Comparison of ENCODE assay signal across 8 cellular contexts in the genomic region with DNA sequence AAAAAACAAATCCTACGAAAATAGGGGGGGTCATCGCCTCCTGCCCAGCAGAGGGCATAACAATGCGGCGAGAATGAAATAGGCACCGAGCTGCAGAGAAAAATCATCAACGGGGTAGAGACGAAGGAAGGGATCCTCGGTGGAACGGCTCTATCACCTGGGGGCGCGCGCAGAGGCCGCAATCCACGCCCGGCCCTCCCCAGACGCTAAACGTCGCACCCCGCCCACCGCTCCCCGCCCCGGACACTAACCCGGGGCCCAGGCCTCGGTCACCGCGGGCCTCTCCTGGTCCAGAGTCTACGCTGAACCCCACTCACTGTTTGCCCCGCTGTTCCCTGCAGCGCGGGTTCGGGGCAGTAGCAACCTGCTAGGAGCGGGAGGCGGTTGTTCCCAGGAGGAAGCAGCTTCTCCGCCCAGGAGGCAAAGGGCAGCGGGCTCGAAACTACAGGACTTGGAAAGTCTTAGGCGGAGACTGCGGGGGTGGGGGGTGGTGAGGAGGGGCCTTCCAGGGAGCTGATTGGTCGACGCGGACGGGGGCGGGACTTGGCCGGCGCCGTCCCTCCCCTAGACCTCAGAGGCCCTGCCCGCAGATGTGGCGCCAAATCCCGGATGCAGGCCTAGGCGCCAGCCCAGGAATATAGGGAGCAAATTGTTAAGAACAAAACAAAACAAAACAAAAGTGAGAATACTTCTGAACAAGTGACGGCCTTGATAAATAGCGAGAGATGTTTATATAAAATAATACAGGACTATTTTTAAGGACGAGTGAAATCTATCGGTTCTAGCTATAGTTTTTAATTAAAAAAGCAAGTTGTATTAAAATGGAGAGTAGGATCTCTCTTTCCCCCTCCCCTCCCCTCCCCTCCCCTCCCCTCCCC. TPM values are rescaled to one million over a fixed set of nuclear protein-coding genes. Genes with fewer than 3 reads are reported as not detected.
DNase-seq lines count a peak whose midpoint lies in the region; ATAC-seq and TF ChIP-seq lines count a peak whose summit lies in the region.

A gene with protein sequence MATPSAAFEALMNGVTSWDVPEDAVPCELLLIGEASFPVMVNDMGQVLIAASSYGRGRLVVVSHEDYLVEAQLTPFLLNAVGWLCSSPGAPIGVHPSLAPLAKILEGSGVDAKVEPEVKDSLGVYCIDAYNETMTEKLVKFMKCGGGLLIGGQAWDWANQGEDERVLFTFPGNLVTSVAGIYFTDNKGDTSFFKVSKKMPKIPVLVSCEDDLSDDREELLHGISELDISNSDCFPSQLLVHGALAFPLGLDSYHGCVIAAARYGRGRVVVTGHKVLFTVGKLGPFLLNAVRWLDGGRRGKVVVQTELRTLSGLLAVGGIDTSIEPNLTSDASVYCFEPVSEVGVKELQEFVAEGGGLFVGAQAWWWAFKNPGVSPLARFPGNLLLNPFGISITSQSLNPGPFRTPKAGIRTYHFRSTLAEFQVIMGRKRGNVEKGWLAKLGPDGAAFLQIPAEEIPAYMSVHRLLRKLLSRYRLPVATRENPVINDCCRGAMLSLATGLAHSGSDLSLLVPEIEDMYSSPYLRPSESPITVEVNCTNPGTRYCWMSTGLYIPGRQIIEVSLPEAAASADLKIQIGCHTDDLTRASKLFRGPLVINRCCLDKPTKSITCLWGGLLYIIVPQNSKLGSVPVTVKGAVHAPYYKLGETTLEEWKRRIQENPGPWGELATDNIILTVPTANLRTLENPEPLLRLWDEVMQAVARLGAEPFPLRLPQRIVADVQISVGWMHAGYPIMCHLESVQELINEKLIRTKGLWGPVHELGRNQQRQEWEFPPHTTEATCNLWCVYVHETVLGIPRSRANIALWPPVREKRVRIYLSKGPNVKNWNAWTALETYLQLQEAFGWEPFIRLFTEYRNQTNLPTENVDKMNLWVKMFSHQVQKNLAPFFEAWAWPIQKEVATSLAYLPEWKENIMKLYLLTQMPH (minus strand): TSS at position 467 of the 878 bp plus-strand sequence. CDS start 25,568 bp downstream, outside the sequence.

- H3K4me3 Mint-ChIP-seq in activated naive CD8-positive, alpha-beta T cell treated with anti-CD3 and anti-CD28 coated beads for 36 hours = peak within 1 kb of the TSS; percentile 92
- peak within 1 kb of the TSS; percentile 98 for H3K4me3 Mint-ChIP-seq in glutamatergic neuron (ENCODE audit: unreplicated experiment)

- peaks cover 27% of the 10 kb centered on the region for H3K4me1 Mint-ChIP-seq in activated naive CD8-positive, alpha-beta T cell treated with anti-CD3 and anti-CD28 coated beads for 36 hours
- H3K4me1 Mint-ChIP-seq in glutamatergic neuron (ENCODE audit: low read depth, unreplicated experiment) = peaks cover 20% of the 10 kb centered on the region

- no peaks in the 10 kb centered on the region for H3K27me3 Mint-ChIP-seq in activated naive CD8-positive, alpha-beta T cell treated with anti-CD3 and anti-CD28 coated beads for 36 hours
- no peaks in the 10 kb centered on the region for H3K27me3 Mint-ChIP-seq in glutamatergic neuron (ENCODE audit: unreplicated experiment)

- no peaks in the 10 kb centered on the region for H3K9me3 Mint-ChIP-seq in activated naive CD8-positive, alpha-beta T cell treated with anti-CD3 and anti-CD28 coated beads for 36 hours
- peaks cover 5% of the 10 kb centered on the region for H3K9me3 Mint-ChIP-seq in glutamatergic neuron (ENCODE audit: unreplicated experiment)

- H3K36me3 ChIP-seq in ovary (no peaks in the 10 kb centered on the region), thyroid gland (no peaks in the 10 kb centered on the region)

- peak; percentile 95 for ATAC-seq in HG02588 (IDR thresholded peaks at IDR 0.05; ENCODE audit: unreplicated experiment)

- WGBS in ovary, 3 donors = 1 to 2% (median 1%) methylated on average over 54 of the region's 54 CpGs
- WGBS in thyroid gland, 2 donors = 2 to 3% methylated on average over 40 to 46 of the region's 54 CpGs

- no peak for TF ChIP-seq CTCF in glutamatergic neuron (IDR thresholded peaks at IDR 0.05; ENCODE audit: partially characterized antibody, unreplicated experiment)
- no peak for TF ChIP-seq CTCF in ovary (IDR thresholded peaks at IDR 0.05)
- peak in 4 of 6 experiments; percentile 6 to 35 (median 16) for TF ChIP-seq CTCF in thyroid gland (IDR thresholded peaks at IDR 0.05)

- H3K9me3 ChIP-seq in ovary = no peaks in the 10 kb centered on the region
- H3K9me3 ChIP-seq in thyroid gland = no peaks in the 10 kb centered on the region

- H3K27ac ChIP-seq in ovary = peak within 1 kb of the TSS; percentile 72 to 88
- H3K27ac ChIP-seq in thyroid gland = peak within 1 kb of the TSS; percentile 91 to 100 (median 92)

- H3K4me1 ChIP-seq in ovary (ENCODE audit: insufficient read depth) = peaks cover 11% of the 10 kb centered on the region
- H3K4me1 ChIP-seq in thyroid gland = peaks cover 24 to 30% of the 10 kb centered on the region in 2 donors

- DNase-seq in NCI-H1048 (lab: John Stamatoyannopoulos, UW) = peak; percentile 86
- DNase-seq in SKM-1 treated with dmso at 0.1 percent for 144 hours (lab: John Stamatoyannopoulos, UW; ENCODE audit: unreplicated experiment) = peak; percentile 83
- DNase-seq in activated naive CD8-positive, alpha-beta T cell treated with anti-CD3 and anti-CD28 coated beads for 36 hours = peak; percentile 89
- DNase-seq in glutamatergic neuron = peak; percentile 94
- peak; percentile 97 to 98 (median 97) for DNase-seq in ovary
- DNase-seq in thyroid gland = peak; percentile 97

- intact Hi-C loops in ovary (cut with DNase I) = loop anchor here in 1 of 4 donors (10.0 kb wide), 1 partner anchor 103 kb away; a partner anchor contains a TSS
- intact Hi-C loops in thyroid gland (cut with DNase I) = no loop called here

- no peaks in the 10 kb centered on the region for H3K36me3 Mint-ChIP-seq in activated naive CD8-positive, alpha-beta T cell treated with anti-CD3 and anti-CD28 coated beads for 36 hours
- no peaks in the 10 kb centered on the region for H3K36me3 Mint-ChIP-seq in glutamatergic neuron (ENCODE audit: unreplicated experiment)

- TF ChIP-seq POLR2A in GM10847 (IDR thresholded peaks at IDR 0.05; ENCODE audit: extremely low read depth, insufficient read length) (peak; percentile 62), ovary (IDR thresholded peaks at IDR 0.05) (peak; percentile 80), thyroid gland (IDR thresholded peaks at IDR 0.05) (peak; percentile 36 to 90)

- H3K27me3 ChIP-seq in ovary (no peaks in the 10 kb centered on the region), thyroid gland (no peaks in the 10 kb centered on the region)

- no peak for TF ChIP-seq EP300 in ovary (IDR thresholded peaks at IDR 0.05)

- peak within 1 kb of the TSS; percentile 83 for H3K27ac Mint-ChIP-seq in activated naive CD8-positive, alpha-beta T cell treated with anti-CD3 and anti-CD28 coated beads for 36 hours
- H3K27ac Mint-ChIP-seq in glutamatergic neuron (ENCODE audit: unreplicated experiment) = peak within 1 kb of the TSS; percentile 94

- peak within 1 kb of the TSS; percentile 89 for H3K4me3 ChIP-seq in ovary
- peak within 1 kb of the TSS; percentile 52 to 98 (median 71) for H3K4me3 ChIP-seq in thyroid gland (replicated peaks in 1 of 3)

RNA-seq across cellular contexts. Expression of the gene that starts here (rescaled TPM):
- 1 to 10 TPM; 8.6 to 9.0 TPM for total RNA-seq in activated naive CD8-positive, alpha-beta T cell treated with anti-CD3 and anti-CD28 coated beads for 36 hours
- total RNA-seq in glutamatergic neuron (ENCODE audit: unreplicated experiment) (268 TPM), ovary (10 to 100 TPM; 40.1 to 92.7 (median 63.2) TPM), thyroid gland (10 to 100 TPM; 55.2 to 70.0 (median 58.8) TPM)
- 10 to 100 TPM; 34.5 to 63.2 TPM for polyA plus RNA-seq in ovary

Comparison
In these comparisons a context has a peak if more than half of its experiments do, and no peak if none do; other contexts are left out.
1. Peak in every context shown above with its lines: DNase-seq, ATAC-seq, H3K4me3 ChIP-seq and H3K27ac ChIP-seq.
2. RNA of the gene that starts here (total RNA-seq): 268 TPM in glutamatergic neuron (single experiment), 40.1 to 92.7 TPM in ovary and 55.2 to 70.0 TPM in thyroid gland; 8.6 to 9.0 TPM in activated naive CD8-positive, alpha-beta T cell treated with anti-CD3 and anti-CD28 coated beads for 36 hours; every median in the first group is over 4 times any median in the second.
3. CTCF ChIP-seq: peak in thyroid gland (4 of 6); none in glutamatergic neuron (single experiment) and ovary (0 of 3).